17 cellular contexts compared by ENCODE assay signal in the genomic region with DNA sequence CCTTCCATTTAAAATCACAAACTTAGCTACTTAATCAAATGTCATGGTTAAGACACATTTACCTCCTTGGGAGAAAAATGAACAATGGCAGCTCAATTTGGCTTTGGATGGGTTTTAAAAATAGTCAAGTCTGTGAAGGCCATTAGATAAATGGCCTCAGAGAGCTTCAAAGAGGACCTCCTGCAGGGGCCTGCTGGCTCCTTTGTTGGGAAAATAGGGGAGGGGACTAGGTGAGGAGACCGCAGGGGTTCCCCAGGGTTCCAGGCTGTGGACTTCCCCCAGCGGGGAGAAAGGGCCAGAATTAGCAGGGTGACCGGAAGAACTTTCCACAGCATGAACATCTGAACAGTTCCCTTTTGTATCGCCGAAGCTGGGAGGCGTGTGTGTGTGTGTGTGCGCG. TPM values are rescaled to one million over a fixed set of nuclear protein-coding genes. Genes with fewer than 3 reads are reported as not detected.
DNase-seq lines count a peak whose midpoint lies in the region; ATAC-seq and TF ChIP-seq lines count a peak whose summit lies in the region.
"Had no signal": no experiment of that assay in that cellular context is flagged by ENCODE, and none has a peak within 500 bp of the region (broad histone marks: within the 10 kb centered on the region; RNA-seq: fewer than 3 reads in every experiment).

No MANE protein-coding gene starts in this region.

- TF ChIP-seq CTCF in foreskin keratinocyte (conservative IDR thresholded peaks at IDR 0.05), result no peak

- H3K36me3 Mint-ChIP-seq in CD8-positive, alpha-beta memory T cell, result no peaks in the 10 kb centered on the region
- H3K36me3 Mint-ChIP-seq: CD4-positive, CD25-positive, alpha-beta regulatory T cell had no signal

- peaks cover 19 to 43% (median 36%) of the 10 kb centered on the region in 10 experiments for H3K4me1 ChIP-seq in BLaER1 treated with 17β-estradiol and CSF1 and Interleukin-3, amounts not matched to agents 10 nM and 100 nM
- peaks cover 38% of the 10 kb centered on the region for H3K4me1 ChIP-seq in HUES6 (ENCODE audit: control insufficient read depth, insufficient read depth, low read length)
- H3K4me1 ChIP-seq in foreskin keratinocyte, result peaks cover 14% of the 10 kb centered on the region
- no peaks in the 10 kb centered on the region for H3K4me1 ChIP-seq in CD8-positive, alpha-beta memory T cell (ENCODE audit: insufficient read depth, low read length)

- no peaks in the 10 kb centered on the region for H3K4me1 Mint-ChIP-seq in CD8-positive, alpha-beta memory T cell
- H3K4me1 Mint-ChIP-seq: CD4-positive, CD25-positive, alpha-beta regulatory T cell; GM23338 had no signal

- H3K27me3 ChIP-seq in BLaER1 treated with 17β-estradiol and CSF1 and Interleukin-3, amounts not matched to agents 10 nM and 100 nM, result peaks cover 42 to 62% (median 53%) of the 10 kb centered on the region in 11 experiments
- H3K27me3 ChIP-seq in HUES6 (ENCODE audit: control insufficient read depth, insufficient read depth, low read length) (peaks cover 30% of the 10 kb centered on the region), foreskin keratinocyte (no peaks in the 10 kb centered on the region)
- H3K27me3 ChIP-seq in CD8-positive, alpha-beta memory T cell (ENCODE audit: insufficient read depth, low read length, poor library complexity, severe bottlenecking), result peaks cover 7% of the 10 kb centered on the region

- H3K27me3 Mint-ChIP-seq in CD8-positive, alpha-beta memory T cell, result peaks cover 3 to 13% of the 10 kb centered on the region in 2 donors

- POLR2A ChIA-PET in CD8-positive, alpha-beta memory T cell (lab: Charles Lee), result no interaction called here

- peaks cover 0 to 31% (median 18%) of the 10 kb centered on the region in 11 experiments; a peak in 16 of 22 replicates for H4K20me1 ChIP-seq in BLaER1 treated with 17β-estradiol and CSF1 and Interleukin-3, amounts not matched to agents 10 nM and 100 nM

- CTCF ChIA-PET in CD8-positive, alpha-beta memory T cell (lab: Charles Lee), result no interaction called here

- ATAC-seq in foreskin keratinocyte (no peak), GM18520 (IDR thresholded peaks at IDR 0.05; ENCODE audit: unreplicated experiment) (no peak), GM18519 (IDR thresholded peaks at IDR 0.05; ENCODE audit: low FRiP score, unreplicated experiment) (no peak)
- ATAC-seq: GM23338, HepG2 had no signal

- no peaks in the 10 kb centered on the region for H3K9me3 Mint-ChIP-seq in CD8-positive, alpha-beta memory T cell
- H3K9me3 Mint-ChIP-seq: CD4-positive, CD25-positive, alpha-beta regulatory T cell; GM23338 had no signal

- 0 out of 22 replicates have a peak, but pooled peaks cover 0 to 4% (median 0%) of the 10 kb centered on the region in 11 experiments for H3K9me3 ChIP-seq in BLaER1 treated with 17β-estradiol and CSF1 and Interleukin-3, amounts not matched to agents 10 nM and 100 nM (replicated peaks in 1 of 11)
- H3K9me3 ChIP-seq in HUES6 (ENCODE audit: control insufficient read depth, insufficient read depth, low read depth, low read length), result peaks cover 6% of the 10 kb centered on the region; the same call in 1 of the 2 replicates
- no peaks in the 10 kb centered on the region for H3K9me3 ChIP-seq in CD8-positive, alpha-beta memory T cell (ENCODE audit: low read length)

- H3K4me3 ChIP-seq in BLaER1 treated with 17β-estradiol and CSF1 and Interleukin-3, amounts not matched to agents 10 nM and 100 nM, result no peak overlapping the region
- peak overlapping the region; percentile 24; the same call in 1 of the 2 replicates for H3K4me3 ChIP-seq in HUES6 (ENCODE audit: low read depth, low read length)
- H3K4me3 ChIP-seq in CD8-positive, alpha-beta memory T cell (ENCODE audit: low read length), result no peak overlapping the region
- H3K4me3 ChIP-seq: GM23338 had no signal

- no peak overlapping the region for H3K9ac ChIP-seq in BLaER1 treated with 17β-estradiol and CSF1 and Interleukin-3, amounts not matched to agents 10 nM and 100 nM
- H3K9ac ChIP-seq in HUES6 (ENCODE audit: low read length), result peak overlapping the region; percentile 59
- H3K9ac ChIP-seq: KMS-11 had no signal

- peak overlapping the region; percentile 22 to 77 (median 59) for H3K4me2 ChIP-seq in BLaER1 treated with 17β-estradiol and CSF1 and Interleukin-3, amounts not matched to agents 10 nM and 100 nM
- H3K4me2 ChIP-seq: GM23338, KMS-11 had no signal

- no peak overlapping the region for H3K27ac Mint-ChIP-seq in CD8-positive, alpha-beta memory T cell
- H3K27ac Mint-ChIP-seq: GM23338 had no signal

- no peak overlapping the region for H3K27ac ChIP-seq in BLaER1 treated with 17β-estradiol and CSF1 and Interleukin-3, amounts not matched to agents 10 nM and 100 nM
- peak overlapping the region; percentile 77; the same call in 1 of the 2 replicates for H3K27ac ChIP-seq in HUES6 (ENCODE audit: low read depth, low read length)
- peak overlapping the region; percentile 85 for H3K27ac ChIP-seq in foreskin keratinocyte
- no peak overlapping the region for H3K27ac ChIP-seq in CD8-positive, alpha-beta memory T cell (ENCODE audit: low read depth, low read length)
- H3K27ac ChIP-seq: KMS-11 had no signal

- DNase-seq in foreskin keratinocyte (no peak), retina (peak; percentile 18)
- DNase-seq in CD8-positive, alpha-beta memory T cell, result no peak
- DNase-seq: CD4-positive, CD25-positive, alpha-beta regulatory T cell; NCI-H1436 treated with DMSO at 0.1 percent for 48 hours; NCI-H2029 treated with DMSO at 0.1 percent for 48 hours; NCI-H510A treated with DMSO at 0.1 percent for 48 hours; NCI-H82; SIG-M5 had no signal

- H3K4me3 Mint-ChIP-seq in CD8-positive, alpha-beta memory T cell, result no peak overlapping the region
- H3K4me3 Mint-ChIP-seq: CD4-positive, CD25-positive, alpha-beta regulatory T cell; GM23338 had no signal

- no peaks in the 10 kb centered on the region for H3K36me3 ChIP-seq in BLaER1 treated with 17β-estradiol and CSF1 and Interleukin-3, amounts not matched to agents 10 nM and 100 nM
- no peaks in the 10 kb centered on the region for H3K36me3 ChIP-seq in HUES6 (ENCODE audit: control insufficient read depth, insufficient read depth, low read length)
- H3K36me3 ChIP-seq in CD8-positive, alpha-beta memory T cell (ENCODE audit: insufficient read depth, low read length), result no peaks in the 10 kb centered on the region

RNA-seq across cellular contexts. Expression of a gene that starts 3.4 kb away (rescaled TPM):
- 13.0 and 13.4 TPM in 2 replicates for total RNA-seq in foreskin keratinocyte
- 6.4 and 7.9 TPM in 2 replicates for polyA plus RNA-seq in foreskin keratinocyte
- total RNA-seq in CD8-positive, alpha-beta memory T cell, result not detected
- polyA plus RNA-seq in CD8-positive, alpha-beta memory T cell, result not detected
- total RNA-seq: GM23338, HepG2, M059J had no signal
- polyA plus RNA-seq: GM23338, HepG2 had no signal

Comparison
In these comparisons a context has a peak if more than half of its experiments do, and no peak if none do; other contexts are left out.
1. H3K27ac ChIP-seq: peak in HUES6 (single experiment) and foreskin keratinocyte (single experiment); none in BLaER1 treated with 17β-estradiol and CSF1 and Interleukin-3, amounts not matched to agents 10 nM and 100 nM (0 of 11) and CD8-positive, alpha-beta memory T cell (single experiment).
2. RNA of a gene that starts 3.4 kb away (total RNA-seq): 13.0 to 13.4 TPM in foreskin keratinocyte; not detected in CD8-positive, alpha-beta memory T cell; every median in the first group is over 10 times any median in the second.